ENCODE assay signal across 33 cellular contexts in genomic region chr4:5004496-5004895, GRCh38. TPM values are rescaled to one million over a fixed set of nuclear protein-coding genes. Genes with fewer than 3 reads are reported as not detected.
"Had no signal": no experiment of that assay in that cellular context is flagged by ENCODE, and none has a peak within 500 bp of the region (broad histone marks: within the 10 kb centered on the region; RNA-seq: fewer than 3 reads in every experiment).

No MANE protein-coding gene starts in this region.

- H3K9me3 Mint-ChIP-seq: activated CD4-positive, alpha-beta memory T cell treated with anti-CD3 and anti-CD28 coated beads for 36 hours; activated CD4-positive, alpha-beta T cell treated with anti-CD3 and anti-CD28 coated beads, Interleukin-2, amount 10 ng/mL, durations not matched to agents 24 days and 14 days; activated naive CD4-positive, alpha-beta T cell treated with anti-CD3 and anti-CD28 coated beads for 36 hours; activated naive CD4-positive, alpha-beta T cell treated with anti-CD3 and anti-CD28 coated beads, Interleukin-2, amount 50 U/mL, for 24 hours; activated naive CD8-positive, alpha-beta T cell treated with anti-CD3 and anti-CD28 coated beads for 36 hours; activated naive CD8-positive, alpha-beta T cell treated with anti-CD3 and anti-CD28 coated beads, Interleukin-2, amount 50 U/mL, for 24 hours; activated T-helper 1 cell treated with anti-CD3 and anti-CD28 coated beads, Interleukin-12 subunit alpha, Interleukin-12 subunit beta, Interleukin-2, Interleukin-4 antibody, amounts not matched to agents 30 ng/mL and 10 ng/mL and 1 ng/mL, durations not matched to agents 14 hours and 24 hours and 36 hours; activated T-helper 2 cell treated with anti-CD3 and anti-CD28 coated beads, Interferon-gamma antibody, Interleukin-2, Interleukin-4, amounts not matched to agents 10 μg/mL and 5 μg/mL and 100 μg/mL, durations not matched to agents 14 hours and 24 hours and 36 hours; dendritic cell treated with granulocyte-macrophage colony-stimulating factor and Interleukin-4, amounts not matched to agents 40 ng/mL and 50 ng/mL, for 4 days had no signal

- H3K36me3 ChIP-seq: adrenal gland, colonic mucosa, esophagus muscularis mucosa, gastrocnemius medialis had no signal

- H3K27ac Mint-ChIP-seq: activated CD4-positive, alpha-beta memory T cell treated with anti-CD3 and anti-CD28 coated beads for 36 hours; activated CD4-positive, alpha-beta T cell treated with anti-CD3 and anti-CD28 coated beads for 36 hours; activated CD4-positive, alpha-beta T cell treated with anti-CD3 and anti-CD28 coated beads, Interleukin-2, amount 10 ng/mL, durations not matched to agents 24 days and 14 days; activated CD8-positive, alpha-beta memory T cell treated with anti-CD3 and anti-CD28 coated beads, Interleukin-2, amount 10 ng/mL, durations not matched to agents 7 days and 5 days; activated CD8-positive, alpha-beta T cell treated with anti-CD3 and anti-CD28 coated beads, Interleukin-2, amount 10 ng/mL, durations not matched to agents 7 days and 5 days; activated naive CD4-positive, alpha-beta T cell treated with anti-CD3 and anti-CD28 coated beads for 36 hours; activated naive CD4-positive, alpha-beta T cell treated with anti-CD3 and anti-CD28 coated beads, Interleukin-2, amount 50 U/mL, for 24 hours; activated naive CD8-positive, alpha-beta T cell treated with anti-CD3 and anti-CD28 coated beads for 36 hours; activated naive CD8-positive, alpha-beta T cell treated with anti-CD3 and anti-CD28 coated beads, Interleukin-2, amount 50 U/mL, for 24 hours; activated T-helper 1 cell treated with anti-CD3 and anti-CD28 coated beads, Interleukin-12 subunit alpha, Interleukin-12 subunit beta, Interleukin-2, Interleukin-4 antibody, amounts not matched to agents 30 ng/mL and 10 ng/mL and 1 ng/mL, durations not matched to agents 14 hours and 24 hours and 36 hours; activated T-helper 2 cell treated with anti-CD3 and anti-CD28 coated beads, Interferon-gamma antibody, Interleukin-2, Interleukin-4, amounts not matched to agents 10 μg/mL and 5 μg/mL and 100 μg/mL, durations not matched to agents 14 hours and 24 hours and 36 hours; dendritic cell treated with granulocyte-macrophage colony-stimulating factor and Interleukin-4, amounts not matched to agents 40 ng/mL and 50 ng/mL, for 4 days had no signal

- DNase-seq: activated CD4-positive, alpha-beta memory T cell treated with anti-CD3 and anti-CD28 coated beads for 36 hours; activated CD4-positive, alpha-beta T cell treated with anti-CD3 and anti-CD28 coated beads for 36 hours; activated CD4-positive, alpha-beta T cell treated with anti-CD3 and anti-CD28 coated beads, Interleukin-2, amount 10 ng/mL, durations not matched to agents 24 days and 14 days; activated CD4-positive, CD25-positive, alpha-beta regulatory T cell; activated CD4-positive, CD25-positive, alpha-beta regulatory T cell treated with anti-CD3 and anti-CD28 coated beads, Interleukin-2, amount 50 U/mL, for 72 hours; activated CD8-positive, alpha-beta memory T cell treated with anti-CD3 and anti-CD28 coated beads, Interleukin-2, amount 10 ng/mL, durations not matched to agents 7 days and 5 days; activated CD8-positive, alpha-beta memory T cell treated with anti-CD3 and anti-CD28 coated beads, Interleukin-2, amount 50 U/mL, for 4 hours; activated CD8-positive, alpha-beta T cell treated with anti-CD3 and anti-CD28 coated beads, Interleukin-2, amount 10 ng/mL, durations not matched to agents 7 days and 5 days; activated effector memory CD4-positive, alpha-beta T cell treated with anti-CD3 and anti-CD28 coated beads, Interleukin-2, amount 50 U/mL, for 16 hours; activated naive CD4-positive, alpha-beta T cell treated with anti-CD3 and anti-CD28 coated beads for 36 hours; activated naive CD8-positive, alpha-beta T cell treated with anti-CD3 and anti-CD28 coated beads for 36 hours; activated naive CD8-positive, alpha-beta T cell treated with anti-CD3 and anti-CD28 coated beads, Interleukin-2, amount 50 U/mL, for 24 hours; activated T-cell treated with anti-CD3 and anti-CD28 coated beads, Interleukin-2, amount 50 U/mL, for 1 hour; activated T-cell treated with anti-CD3 and anti-CD28 coated beads, Interleukin-2, amount 50 U/mL, for 48 hours; amygdala; aorta; body of pancreas; central memory CD4-positive, alpha-beta T cell; cerebellar nuclear complex; colonic mucosa; dorsolateral prefrontal cortex; effector memory CD4-positive, alpha-beta T cell; foreskin keratinocyte; gastrocnemius medialis; T-helper 2 cell had no signal

- H3K4me3 ChIP-seq: adrenal gland, body of pancreas, colonic mucosa, dorsolateral prefrontal cortex, esophagus muscularis mucosa, gastrocnemius medialis had no signal

- ATAC-seq: activated CD4-positive, alpha-beta T cell treated with anti-CD3 and anti-CD28 coated beads for 36 hours; activated CD8-positive, alpha-beta memory T cell treated with anti-CD3 and anti-CD28 coated beads, Interleukin-2, amount 10 ng/mL, durations not matched to agents 7 days and 5 days; activated CD8-positive, alpha-beta T cell treated with anti-CD3 and anti-CD28 coated beads, Interleukin-2, amount 10 ng/mL, durations not matched to agents 7 days and 5 days; activated naive CD8-positive, alpha-beta T cell treated with anti-CD3 and anti-CD28 coated beads, Interleukin-2, amount 50 U/mL, for 24 hours; body of pancreas; foreskin keratinocyte; gastrocnemius medialis had no signal

- H3K36me3 Mint-ChIP-seq: activated CD4-positive, alpha-beta memory T cell treated with anti-CD3 and anti-CD28 coated beads for 36 hours; activated CD8-positive, alpha-beta memory T cell treated with anti-CD3 and anti-CD28 coated beads, Interleukin-2, amount 10 ng/mL, durations not matched to agents 7 days and 5 days; activated naive CD4-positive, alpha-beta T cell treated with anti-CD3 and anti-CD28 coated beads, Interleukin-2, amount 50 U/mL, for 24 hours; activated naive CD8-positive, alpha-beta T cell treated with anti-CD3 and anti-CD28 coated beads for 36 hours had no signal

- H3K4me1 ChIP-seq: adrenal gland, body of pancreas, colonic mucosa, esophagus muscularis mucosa, foreskin keratinocyte, gastrocnemius medialis had no signal

- H3K27ac ChIP-seq: adrenal gland, body of pancreas, colonic mucosa, dorsolateral prefrontal cortex, esophagus muscularis mucosa, foreskin keratinocyte, gastrocnemius medialis had no signal

- H3K4me3 Mint-ChIP-seq: activated CD4-positive, alpha-beta memory T cell treated with anti-CD3 and anti-CD28 coated beads for 36 hours; activated CD4-positive, alpha-beta T cell treated with anti-CD3 and anti-CD28 coated beads for 36 hours; activated CD4-positive, alpha-beta T cell treated with anti-CD3 and anti-CD28 coated beads, Interleukin-2, amount 10 ng/mL, durations not matched to agents 24 days and 14 days; activated CD8-positive, alpha-beta memory T cell treated with anti-CD3 and anti-CD28 coated beads, Interleukin-2, amount 10 ng/mL, durations not matched to agents 7 days and 5 days; activated CD8-positive, alpha-beta T cell treated with anti-CD3 and anti-CD28 coated beads, Interleukin-2, amount 10 ng/mL, durations not matched to agents 7 days and 5 days; activated naive CD4-positive, alpha-beta T cell treated with anti-CD3 and anti-CD28 coated beads for 36 hours; activated naive CD4-positive, alpha-beta T cell treated with anti-CD3 and anti-CD28 coated beads, Interleukin-2, amount 50 U/mL, for 24 hours; activated naive CD8-positive, alpha-beta T cell treated with anti-CD3 and anti-CD28 coated beads for 36 hours; activated naive CD8-positive, alpha-beta T cell treated with anti-CD3 and anti-CD28 coated beads, Interleukin-2, amount 50 U/mL, for 24 hours; activated T-helper 1 cell treated with anti-CD3 and anti-CD28 coated beads, Interleukin-12 subunit alpha, Interleukin-12 subunit beta, Interleukin-2, Interleukin-4 antibody, amounts not matched to agents 30 ng/mL and 10 ng/mL and 1 ng/mL, durations not matched to agents 14 hours and 24 hours and 36 hours; dendritic cell treated with granulocyte-macrophage colony-stimulating factor and Interleukin-4, amounts not matched to agents 40 ng/mL and 50 ng/mL, for 4 days had no signal

- H3K4me1 Mint-ChIP-seq: activated CD4-positive, alpha-beta T cell treated with anti-CD3 and anti-CD28 coated beads for 36 hours; activated CD4-positive, alpha-beta T cell treated with anti-CD3 and anti-CD28 coated beads, Interleukin-2, amount 10 ng/mL, durations not matched to agents 24 days and 14 days; activated CD8-positive, alpha-beta memory T cell treated with anti-CD3 and anti-CD28 coated beads, Interleukin-2, amount 10 ng/mL, durations not matched to agents 7 days and 5 days; activated naive CD4-positive, alpha-beta T cell treated with anti-CD3 and anti-CD28 coated beads, Interleukin-2, amount 50 U/mL, for 24 hours; activated naive CD8-positive, alpha-beta T cell treated with anti-CD3 and anti-CD28 coated beads for 36 hours; activated naive CD8-positive, alpha-beta T cell treated with anti-CD3 and anti-CD28 coated beads, Interleukin-2, amount 50 U/mL, for 24 hours had no signal

- H3K9me3 ChIP-seq: adrenal gland, body of pancreas, colonic mucosa, esophagus muscularis mucosa, gastrocnemius medialis had no signal

- H3K27me3 ChIP-seq: colonic mucosa, gastrocnemius medialis had no signal

RNA-seq across cellular contexts. Expression of gene CYTL1, which starts 14.8 kb away (rescaled TPM):
- total RNA-seq: activated CD4-positive, alpha-beta memory T cell treated with anti-CD3 and anti-CD28 coated beads for 36 hours; activated CD4-positive, alpha-beta T cell treated with anti-CD3 and anti-CD28 coated beads for 36 hours; activated CD4-positive, alpha-beta T cell treated with anti-CD3 and anti-CD28 coated beads, Interleukin-2, amount 10 ng/mL, durations not matched to agents 24 days and 14 days; activated CD8-positive, alpha-beta memory T cell treated with anti-CD3 and anti-CD28 coated beads for 36 hours; activated CD8-positive, alpha-beta memory T cell treated with anti-CD3 and anti-CD28 coated beads, Interleukin-2, amount 10 ng/mL, durations not matched to agents 7 days and 5 days; activated CD8-positive, alpha-beta T cell treated with anti-CD3 and anti-CD28 coated beads, Interleukin-2, amount 10 ng/mL, durations not matched to agents 7 days and 5 days; activated naive CD4-positive, alpha-beta T cell treated with anti-CD3 and anti-CD28 coated beads for 36 hours; activated naive CD8-positive, alpha-beta T cell treated with anti-CD3 and anti-CD28 coated beads for 36 hours; activated T-helper 1 cell treated with anti-CD3 and anti-CD28 coated beads, Interleukin-12 subunit alpha, Interleukin-12 subunit beta, Interleukin-2, Interleukin-4 antibody, amounts not matched to agents 30 ng/mL and 10 ng/mL and 1 ng/mL, durations not matched to agents 14 hours and 24 hours and 36 hours; activated T-helper 2 cell treated with anti-CD3 and anti-CD28 coated beads, Interferon-gamma antibody, Interleukin-2, Interleukin-4, amounts not matched to agents 10 μg/mL and 5 μg/mL and 100 μg/mL, durations not matched to agents 14 hours and 24 hours and 36 hours; gastrocnemius medialis; T-helper 1 cell treated with Interleukin-12 subunit alpha and Interleukin-12 subunit beta and Interleukin-4 antibody, amounts not matched to agents 30 ng/mL and 1 ng/mL, for 36 hours had no signal

RNA-seq across cellular contexts. Expression of gene STK32B, which starts 46.8 kb away (rescaled TPM):
- total RNA-seq: activated CD4-positive, alpha-beta memory T cell treated with anti-CD3 and anti-CD28 coated beads for 36 hours; activated CD4-positive, alpha-beta T cell treated with anti-CD3 and anti-CD28 coated beads for 36 hours; activated CD4-positive, alpha-beta T cell treated with anti-CD3 and anti-CD28 coated beads, Interleukin-2, amount 10 ng/mL, durations not matched to agents 24 days and 14 days; activated CD8-positive, alpha-beta memory T cell treated with anti-CD3 and anti-CD28 coated beads for 36 hours; activated CD8-positive, alpha-beta memory T cell treated with anti-CD3 and anti-CD28 coated beads, Interleukin-2, amount 10 ng/mL, durations not matched to agents 7 days and 5 days; activated CD8-positive, alpha-beta T cell treated with anti-CD3 and anti-CD28 coated beads, Interleukin-2, amount 10 ng/mL, durations not matched to agents 7 days and 5 days; activated naive CD4-positive, alpha-beta T cell treated with anti-CD3 and anti-CD28 coated beads for 36 hours; activated naive CD8-positive, alpha-beta T cell treated with anti-CD3 and anti-CD28 coated beads for 36 hours; activated T-helper 1 cell treated with anti-CD3 and anti-CD28 coated beads, Interleukin-12 subunit alpha, Interleukin-12 subunit beta, Interleukin-2, Interleukin-4 antibody, amounts not matched to agents 30 ng/mL and 10 ng/mL and 1 ng/mL, durations not matched to agents 14 hours and 24 hours and 36 hours; activated T-helper 2 cell treated with anti-CD3 and anti-CD28 coated beads, Interferon-gamma antibody, Interleukin-2, Interleukin-4, amounts not matched to agents 10 μg/mL and 5 μg/mL and 100 μg/mL, durations not matched to agents 14 hours and 24 hours and 36 hours; T-helper 1 cell treated with Interleukin-12 subunit alpha and Interleukin-12 subunit beta and Interleukin-4 antibody, amounts not matched to agents 30 ng/mL and 1 ng/mL, for 36 hours had no signal
